Comparison of ENCODE assay signal across 36 cellular contexts in the genomic region with DNA sequence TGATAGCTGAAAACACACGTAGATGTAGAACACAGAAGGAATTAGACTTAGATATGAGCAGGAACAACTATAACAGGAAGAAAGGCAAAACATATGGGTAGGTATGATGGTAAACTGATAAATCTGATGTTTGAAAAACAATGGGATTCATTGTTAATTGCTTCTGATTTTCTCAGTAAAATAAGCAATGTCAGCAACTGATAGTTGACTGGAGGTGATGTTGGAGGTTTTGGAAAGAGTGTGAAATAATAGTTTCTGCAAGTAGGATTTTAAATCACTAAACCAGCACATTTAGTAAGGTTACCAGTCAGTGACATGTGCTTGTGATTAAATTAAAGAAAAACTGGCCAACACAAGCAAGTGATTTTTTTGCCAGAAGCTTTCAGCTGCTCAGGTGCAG.
A peak's percentile ranks its signal among the peaks of the same experiment; 100 is the strongest.
DNase-seq lines count a peak whose midpoint lies in the region; ATAC-seq, FAIRE-seq and TF ChIP-seq lines count a peak whose summit lies in the region.
"Had no signal": no experiment of that assay in that cellular context is flagged by ENCODE, and none has a peak within 500 bp of the region (broad histone marks: within the 10 kb centered on the region; RNA-seq: fewer than 3 reads in every experiment).

No MANE protein-coding gene starts in this region.

- H3K27ac ChIP-seq in HepG2 (ENCODE audit: extremely low read length, insufficient read depth, low read length) (no peak overlapping the region), right lobe of liver (no peak overlapping the region), A549 (no peak overlapping the region), K562 (ENCODE audit: extremely low read depth, low read depth, low read length) (no peak overlapping the region), endodermal cell (ENCODE audit: low read depth, low read length) (no peak overlapping the region), upper lobe of right lung (no peak overlapping the region), SJCRH30 (no peak overlapping the region)
- H3K27ac ChIP-seq: 22Rv1; BLaER1; BLaER1 treated with 17β-estradiol and CSF1 and Interleukin-3, amounts not matched to agents 10 nM and 100 nM; C4-2B had no signal

- H3K27me3 Mint-ChIP-seq in endodermal cell (ENCODE audit: insufficient read depth), result no peaks in the 10 kb centered on the region
- H3K27me3 Mint-ChIP-seq: B cell; CD4-positive, alpha-beta memory T cell; CD4-positive, alpha-beta T cell; CD4-positive, CD25-positive, alpha-beta regulatory T cell; CD8-positive, alpha-beta memory T cell had no signal

- H3K9me1 ChIP-seq in K562 (ENCODE audit: control insufficient read depth, insufficient read depth, low read length), result no peaks in the 10 kb centered on the region

- no peaks in the 10 kb centered on the region for H3K79me2 ChIP-seq in HepG2 (ENCODE audit: insufficient read depth, low read length)
- no peaks in the 10 kb centered on the region for H3K79me2 ChIP-seq in K562 (ENCODE audit: control insufficient read depth, insufficient read depth, low read length)

- no peaks in the 10 kb centered on the region for H3K36me3 Mint-ChIP-seq in endodermal cell (ENCODE audit: low read depth)
- H3K36me3 Mint-ChIP-seq: CD14-positive monocyte; CD4-positive, alpha-beta memory T cell; CD4-positive, CD25-positive, alpha-beta regulatory T cell; CD8-positive, alpha-beta memory T cell; CD8-positive, alpha-beta T cell had no signal

- no peak overlapping the region for H3K4me3 ChIP-seq in HepG2 (replicated peaks in 1 of 3; ENCODE audit: insufficient read depth in 1 of 3, low read depth in 2 of 3, low read length in 3 of 3)
- H3K4me3 ChIP-seq in right lobe of liver, result no peak overlapping the region
- H3K4me3 ChIP-seq in A549, result no peak overlapping the region
- no peak overlapping the region for H3K4me3 ChIP-seq in K562
- H3K4me3 ChIP-seq in endodermal cell (ENCODE audit: low read length), result peak overlapping the region; percentile 34
- H3K4me3 ChIP-seq in upper lobe of right lung, result no peak overlapping the region
- no peak overlapping the region for H3K4me3 ChIP-seq in SJCRH30
- H3K4me3 ChIP-seq: BLaER1; BLaER1 treated with 17β-estradiol and CSF1 and Interleukin-3, amounts not matched to agents 10 nM and 100 nM had no signal

- 3% methylated on average over 1 of the region's 1 CpG for WGBS in HepG2 (ENCODE audit: low lambda C conversion rate)
- 22% methylated on average over 1 of the region's 1 CpG for WGBS in right lobe of liver (ENCODE audit: insufficient coverage, low coverage, low lambda C conversion rate, missing lambda C conversion rate)
- WGBS in A549 (ENCODE audit: missing lambda C conversion rate), result 2% methylated on average over 1 of the region's 1 CpG
- 0% methylated on average over 1 of the region's 1 CpG for WGBS in K562 (ENCODE audit: insufficient coverage, low coverage, missing lambda C conversion rate)
- WGBS in endodermal cell (ENCODE audit: insufficient coverage in 1 of 2, insufficient read length in 1 of 2), 2 experiments, result 83 to 89% methylated on average over 1 of the region's 1 CpG

- no peak overlapping the region for H3K27ac Mint-ChIP-seq in endodermal cell
- H3K27ac Mint-ChIP-seq: B cell; CD14-positive monocyte; CD4-positive, alpha-beta memory T cell; CD4-positive, alpha-beta T cell; CD4-positive, CD25-positive, alpha-beta regulatory T cell; CD8-positive, alpha-beta memory T cell; CD8-positive, alpha-beta T cell had no signal

- no peak overlapping the region for H3K4me2 ChIP-seq in HepG2 (ENCODE audit: low read depth, low read length)
- no peak overlapping the region for H3K4me2 ChIP-seq in A549
- no peak overlapping the region for H3K4me2 ChIP-seq in K562 (ENCODE audit: insufficient read depth, low read length)
- H3K4me2 ChIP-seq: BLaER1; BLaER1 treated with 17β-estradiol and CSF1 and Interleukin-3, amounts not matched to agents 10 nM and 100 nM had no signal

- ATAC-seq in HepG2, result no peak
- no peak for ATAC-seq in right lobe of liver
- ATAC-seq in A549, result no peak
- no peak for ATAC-seq in K562
- ATAC-seq in upper lobe of right lung, result no peak
- ATAC-seq: CD8-positive, alpha-beta T cell had no signal

- CTCF ChIA-PET in HepG2 (lab: Yijun Ruan, JAX; ENCODE audit: low intra/inter-chr PET ratio, low total read pairs), result no interaction called here
- CTCF ChIA-PET in A549 (lab: Yijun Ruan, JAX), result interaction anchor here (1.4 kb wide), 1 partner anchor 11 kb away, joined by 4 read pairs; no protein-coding TSS in a partner anchor
- CTCF ChIA-PET in K562 (lab: Yijun Ruan, JAX; ENCODE audit: low intra/inter-chr PET ratio), result no interaction called here

- H3K9me3 ChIP-seq in HepG2 (ENCODE audit: low read length), result no peaks in the 10 kb centered on the region
- no peaks in the 10 kb centered on the region for H3K9me3 ChIP-seq in right lobe of liver
- no peaks in the 10 kb centered on the region for H3K9me3 ChIP-seq in A549
- H3K9me3 ChIP-seq in K562 (replicated peaks; ENCODE audit: control insufficient read depth, insufficient read depth, low read depth, low read length), result no peaks in the 10 kb centered on the region
- H3K9me3 ChIP-seq in endodermal cell (ENCODE audit: control insufficient read depth, low read length), result peaks cover 9% of the 10 kb centered on the region
- no peaks in the 10 kb centered on the region for H3K9me3 ChIP-seq in upper lobe of right lung
- H3K9me3 ChIP-seq in SJCRH30 (replicated peaks), result no peaks in the 10 kb centered on the region
- H3K9me3 ChIP-seq: BE2C; BLaER1; BLaER1 treated with 17β-estradiol and CSF1 and Interleukin-3, amounts not matched to agents 10 nM and 100 nM; Caco-2 had no signal

- POLR2A ChIA-PET in HepG2 (lab: Yijun Ruan, JAX), result no interaction called here
- POLR2A ChIA-PET in A549 (lab: Yijun Ruan, JAX), result no interaction called here
- POLR2A ChIA-PET in K562 (lab: Yijun Ruan, JAX), result no interaction called here

- TF ChIP-seq POLR2A in HepG2 (IDR thresholded peaks at IDR 0.05; ENCODE audit: insufficient read depth in 1 of 2, low read depth in 2 of 2, low read length in 2 of 2), result no peak
- TF ChIP-seq POLR2A in right lobe of liver (IDR thresholded peaks at IDR 0.05), result no peak
- no peak for TF ChIP-seq POLR2A in A549 (IDR thresholded peaks at IDR 0.05; ENCODE audit: low read length)
- no peak for TF ChIP-seq POLR2A in K562 (conservative IDR thresholded peaks at IDR 0.05)

- peaks cover 37% of the 10 kb centered on the region for H3K4me1 Mint-ChIP-seq in endodermal cell
- H3K4me1 Mint-ChIP-seq: B cell; CD14-positive monocyte; CD4-positive, alpha-beta memory T cell; CD4-positive, CD25-positive, alpha-beta regulatory T cell; CD8-positive, alpha-beta memory T cell had no signal

- TF ChIP-seq EP300 in HepG2 (IDR thresholded peaks at IDR 0.05; ENCODE audit: low read depth in 2 of 2, low read length in 2 of 2), result no peak
- no peak for TF ChIP-seq EP300 in HepG2 (CRISPR knock-in tag; IDR thresholded peaks at IDR 0.05; ENCODE audit: borderline replicate concordance)
- no peak for TF ChIP-seq EP300 in A549 (IDR thresholded peaks at IDR 0.05)
- no peak for TF ChIP-seq EP300 in K562 (IDR thresholded peaks at IDR 0.05; ENCODE audit: low read length)

- no peak overlapping the region for H2AFZ ChIP-seq in HepG2 (ENCODE audit: low read length)
- no peak overlapping the region for H2AFZ ChIP-seq in K562 (ENCODE audit: low read depth, low read length)

- DNase-seq in HepG2 (ENCODE audit: low spot score), result no peak
- no peak for DNase-seq in right lobe of liver
- DNase-seq in A549 (ENCODE audit: low read depth in 1 of 2, low spot score in 1 of 2), result no peak
- DNase-seq in K562 (ENCODE audit: extremely low read depth in 1 of 4, low spot score in 3 of 4), result no peak
- no peak for DNase-seq in endodermal cell
- DNase-seq in inferior parietal cortex (ENCODE audit: extremely low spot score), result no peak
- no peak for DNase-seq in upper lobe of right lung
- DNase-seq in SJCRH30, result no peak
- DNase-seq: 8988T; ACHN; AML-193; BE2C; C1 segment of cervical spinal cord; Caco-2; Calu3; CD4-positive, alpha-beta memory T cell; CD4-positive, alpha-beta T cell; CD4-positive, CD25-positive, alpha-beta regulatory T cell; CD8-positive, alpha-beta memory T cell; CD8-positive, alpha-beta T cell; COR-L47; DMS 273 treated with DMSO at 0.1 percent for 48 hours; DMS153; DMS53; DMS79; DMS79 treated with DMSO at 0.1 percent for 48 hours; DND-41; EL had no signal

- no peak for TF ChIP-seq CTCF in HepG2 (CRISPR knock-in tag; IDR thresholded peaks at IDR 0.05)
- no peak for TF ChIP-seq CTCF in right lobe of liver (IDR thresholded peaks at IDR 0.05)
- TF ChIP-seq CTCF in A549 (IDR thresholded peaks at IDR 0.05), result no peak
- no peak for TF ChIP-seq CTCF in K562 (IDR thresholded peaks at IDR 0.05 in 2 of 3, conservative IDR thresholded peaks at IDR 0.05 in 1 of 3; ENCODE audit: insufficient read depth in 2 of 3, low read depth in 1 of 3, low read length in 3 of 3)
- TF ChIP-seq CTCF in endodermal cell (conservative IDR thresholded peaks at IDR 0.05), result no peak
- TF ChIP-seq CTCF in upper lobe of right lung (IDR thresholded peaks at IDR 0.05), result no peak

- no peak overlapping the region for H3K4me3 Mint-ChIP-seq in endodermal cell
- H3K4me3 Mint-ChIP-seq: B cell; CD14-positive monocyte; CD4-positive, alpha-beta memory T cell; CD4-positive, alpha-beta T cell; CD4-positive, CD25-positive, alpha-beta regulatory T cell; CD8-positive, alpha-beta memory T cell; CD8-positive, alpha-beta T cell had no signal

- BruUV-seq in HepG2 (replicated peaks; lab: Mats Ljungman, UMichigan) (no TSS peak), K562 (replicated peaks; lab: Mats Ljungman, UMichigan) (no TSS peak)

- H3K27me3 ChIP-seq in HepG2 (ENCODE audit: control insufficient read depth in 1 of 2, insufficient read depth in 2 of 2, low read length in 2 of 2) (no peaks in the 10 kb centered on the region), right lobe of liver (no peaks in the 10 kb centered on the region), K562 (ENCODE audit: control insufficient read depth in 2 of 2, insufficient read depth in 2 of 2, low read length in 2 of 2) (no peaks in the 10 kb centered on the region), endodermal cell (ENCODE audit: control insufficient read depth, insufficient read depth, low read length, poor library complexity, severe bottlenecking) (no peaks in the 10 kb centered on the region), upper lobe of right lung (no peaks in the 10 kb centered on the region), SJCRH30 (no peaks in the 10 kb centered on the region)
- H3K27me3 ChIP-seq: BE2C; BLaER1; BLaER1 treated with 17β-estradiol and CSF1 and Interleukin-3, amounts not matched to agents 10 nM and 100 nM had no signal

- peaks cover 10% of the 10 kb centered on the region for H3K9me3 Mint-ChIP-seq in endodermal cell

- H3K4me1 ChIP-seq in HepG2 (ENCODE audit: insufficient read depth, low read length) (no peaks in the 10 kb centered on the region), right lobe of liver (no peaks in the 10 kb centered on the region), A549 (no peaks in the 10 kb centered on the region), K562 (replicated peaks in 1 of 2; ENCODE audit: control insufficient read depth in 2 of 2, insufficient read depth in 2 of 2, low read length in 2 of 2) (no peaks in the 10 kb centered on the region), endodermal cell (ENCODE audit: control insufficient read depth, insufficient read depth, low read length) (peaks cover 12% of the 10 kb centered on the region), upper lobe of right lung (no peaks in the 10 kb centered on the region), SJCRH30 (no peaks in the 10 kb centered on the region)
- H3K4me1 ChIP-seq: BLaER1; BLaER1 treated with 17β-estradiol and CSF1 and Interleukin-3, amounts not matched to agents 10 nM and 100 nM; Caco-2 had no signal

- TF ChIP-seq RAD21 in HepG2 (CRISPR knock-in tag; IDR thresholded peaks at IDR 0.05) (no peak), A549 (conservative IDR thresholded peaks at IDR 0.05 in 1 of 2, IDR thresholded peaks at IDR 0.05 in 1 of 2) (no peak), K562 (CRISPR knock-in tag; conservative IDR thresholded peaks at IDR 0.05 in 1 of 2, IDR thresholded peaks at IDR 0.05 in 1 of 2) (no peak)

- H3K36me3 ChIP-seq in HepG2 (replicated peaks in 1 of 2; ENCODE audit: control insufficient read depth in 1 of 2, insufficient read depth in 2 of 2, low read length in 2 of 2) (no peaks in the 10 kb centered on the region), right lobe of liver (no peaks in the 10 kb centered on the region), K562 (ENCODE audit: control insufficient read depth, insufficient read depth, low read length) (no peaks in the 10 kb centered on the region), endodermal cell (ENCODE audit: control insufficient read depth, insufficient read depth, low read length) (no peaks in the 10 kb centered on the region), upper lobe of right lung (no peaks in the 10 kb centered on the region), SJCRH30 (no peaks in the 10 kb centered on the region)
- H3K36me3 ChIP-seq: BE2C; BLaER1; BLaER1 treated with 17β-estradiol and CSF1 and Interleukin-3, amounts not matched to agents 10 nM and 100 nM had no signal

- FAIRE-seq in HepG2 (lab: Jason Lieb, UNC), result no peak
- no peak for FAIRE-seq in A549 (lab: Jason Lieb, UNC)
- FAIRE-seq in K562 (lab: Jason Lieb, UNC), result no peak
- FAIRE-seq: A204.1, D721Med had no signal

- in situ Hi-C loops in HepG2 (cut with HindIII; ENCODE audit: extremely low pct_ligation_motif_present, low pct_unique_long_range_greater_than_20kb) (no loop called here), K562 (cut with MboI) (no loop called here)

- intact Hi-C loops in HepG2 (cut with micrococcal nuclease; ENCODE audit: unreplicated experiment) (no loop called here), right lobe of liver (cut with DNase I) (no loop called here), K562 (cut with micrococcal nuclease) (no loop called here), upper lobe of right lung (cut with DNase I) (no loop called here)

- H4K20me1 ChIP-seq in HepG2 (ENCODE audit: insufficient read depth, low read length), result no peaks in the 10 kb centered on the region
- H4K20me1 ChIP-seq in K562 (replicated peaks; ENCODE audit: control insufficient read depth, insufficient read depth, low read length), result no peaks in the 10 kb centered on the region
- H4K20me1 ChIP-seq: BLaER1; BLaER1 treated with 17β-estradiol and CSF1 and Interleukin-3, amounts not matched to agents 10 nM and 100 nM had no signal

- no peak overlapping the region for H3K9ac ChIP-seq in HepG2 (ENCODE audit: insufficient read depth, low read depth, low read length)
- no peak overlapping the region for H3K9ac ChIP-seq in K562 (ENCODE audit: insufficient read depth in 1 of 2, low read depth in 2 of 2, low read length in 2 of 2)
- no peak overlapping the region for H3K9ac ChIP-seq in endodermal cell (ENCODE audit: extremely low read depth, low read length, poor library complexity, severe bottlenecking)
- H3K9ac ChIP-seq: BLaER1; BLaER1 treated with 17β-estradiol and CSF1 and Interleukin-3, amounts not matched to agents 10 nM and 100 nM had no signal

Comparison
In these comparisons a context has a peak if more than half of its experiments do, and no peak if none do; other contexts are left out.
1. Of the 241 proteins assayed by ChIP-seq in both HepG2 and K562: peak only in HepG2: MAFF and MAFK; only in K562: none; in both: none; in neither: 239.